8 cellular contexts compared by ENCODE assay signal in the genomic region with DNA sequence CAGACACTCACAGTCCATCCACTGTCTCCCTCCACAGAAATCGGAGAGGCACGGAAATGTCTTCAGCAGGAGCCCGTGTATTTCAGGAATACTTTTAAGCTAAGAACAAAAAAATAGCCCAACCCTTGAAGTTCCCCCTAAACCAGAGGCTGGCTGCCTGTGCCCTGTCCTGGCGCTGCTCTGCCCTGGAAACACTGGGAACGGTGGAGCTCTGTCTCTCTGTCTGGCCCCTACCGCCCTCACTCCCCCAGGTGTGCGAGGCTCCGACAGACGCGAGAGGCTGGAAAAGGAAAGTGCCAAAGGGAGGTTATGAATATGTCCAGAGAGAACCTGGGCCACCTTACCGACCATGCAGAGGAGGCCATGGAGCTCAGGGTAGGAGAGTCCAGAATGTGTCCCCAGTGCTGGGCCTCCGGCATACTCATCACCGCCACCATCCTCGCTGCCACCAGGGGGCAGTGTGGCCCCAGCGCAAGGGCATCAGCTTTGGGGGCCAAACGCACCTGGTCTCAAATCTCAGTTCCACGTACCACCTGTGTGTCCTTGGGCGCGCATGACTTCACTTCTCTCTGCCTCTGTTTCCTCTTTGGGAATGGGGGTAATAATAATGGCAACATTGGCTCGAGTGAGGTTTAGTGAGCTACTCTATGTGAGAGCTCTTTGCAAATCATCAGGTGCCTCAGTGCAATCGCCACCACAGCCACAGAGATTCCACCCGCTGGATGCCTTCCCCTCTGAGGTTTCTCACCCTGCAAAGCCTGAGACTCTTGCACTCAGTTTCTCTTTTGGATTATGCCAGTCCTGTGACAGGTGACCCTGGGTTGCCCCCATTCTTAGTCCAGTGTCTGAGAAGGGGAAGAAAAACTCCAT. TPM values are rescaled to one million over a fixed set of nuclear protein-coding genes. Genes with fewer than 3 reads are reported as not detected.
DNase-seq lines count a peak whose midpoint lies in the region; ATAC-seq and TF ChIP-seq lines count a peak whose summit lies in the region.

No MANE protein-coding gene starts in this region.

- TF ChIP-seq CTCF in MM.1S (IDR thresholded peaks at IDR 0.05; ENCODE audit: low read length) (peak; percentile 96), mucosa of descending colon (IDR thresholded peaks at IDR 0.05) (peak; percentile 95)

- no peak overlapping the region for H3K27ac ChIP-seq in MM.1S (ENCODE audit: low read length)
- H3K27ac ChIP-seq in effector memory CD4-positive, alpha-beta T cell (ENCODE audit: insufficient read depth, low read length, poor library complexity, severe bottlenecking) = no peak overlapping the region

- H3K36me3 ChIP-seq in MM.1S (replicated peaks; ENCODE audit: insufficient read depth, low read length) = no peaks in the 10 kb centered on the region
- no peaks in the 10 kb centered on the region for H3K36me3 ChIP-seq in effector memory CD4-positive, alpha-beta T cell (ENCODE audit: control insufficient read depth, insufficient read depth, low read length)
- no peaks in the 10 kb centered on the region for H3K36me3 ChIP-seq in mucosa of descending colon (ENCODE audit: low read depth)

- H3K4me1 Mint-ChIP-seq in activated CD4-positive, alpha-beta memory T cell treated with anti-CD3 and anti-CD28 coated beads, Interleukin-2, amount 10 ng/mL, durations not matched to agents 7 days and 5 days = peaks cover 45% of the 10 kb centered on the region

- H3K9me3 Mint-ChIP-seq in activated CD4-positive, alpha-beta memory T cell treated with anti-CD3 and anti-CD28 coated beads, Interleukin-2, amount 10 ng/mL, durations not matched to agents 7 days and 5 days = no peaks in the 10 kb centered on the region

- peaks cover 17% of the 10 kb centered on the region for H3K4me1 ChIP-seq in MM.1S (ENCODE audit: low read length)
- H3K4me1 ChIP-seq in effector memory CD4-positive, alpha-beta T cell (ENCODE audit: control insufficient read depth, insufficient read depth, low read length, poor library complexity, severe bottlenecking) = peaks cover 22% of the 10 kb centered on the region
- H3K4me1 ChIP-seq in mucosa of descending colon (ENCODE audit: low read depth) = peaks cover 14% of the 10 kb centered on the region

- H3K4me2 ChIP-seq in MM.1S (ENCODE audit: low read depth, low read length) = peak overlapping the region; percentile 15; the same call in 1 of the 2 replicates

- intact Hi-C loops in mucosa of descending colon (cut with DNase I, micrococcal nuclease) = loop anchor here (5.0 kb wide), 2 partner anchors 62 to 107 kb away; no protein-coding TSS in a partner anchor

- peak overlapping the region; percentile 14; the same call in 1 of the 2 replicates for H2AFZ ChIP-seq in MM.1S (ENCODE audit: low read length)

- no peak overlapping the region for H3K9ac ChIP-seq in MM.1S (ENCODE audit: low read length)

- no peaks in the 10 kb centered on the region for H3K9me2 ChIP-seq in MM.1S (replicated peaks; ENCODE audit: insufficient read depth, low read length)

- POLR2A ChIA-PET in activated CD4-positive, alpha-beta memory T cell treated with anti-CD3 and anti-CD28 coated beads, Interleukin-2, amount 10 ng/mL, durations not matched to agents 7 days and 5 days (lab: Charles Lee) = interaction anchor here (0.6 to 3.1 kb wide), 7 partner anchors 35 to 135 kb away, joined by 3 to 26 read pairs (median 4); a partner anchor contains a TSS

- H3K79me2 ChIP-seq in MM.1S (ENCODE audit: low read length) = no peaks in the 10 kb centered on the region

- no peak overlapping the region for H3K27ac Mint-ChIP-seq in activated CD4-positive, alpha-beta memory T cell treated with anti-CD3 and anti-CD28 coated beads, Interleukin-2, amount 10 ng/mL, durations not matched to agents 7 days and 5 days

- no peak overlapping the region for H3K4me3 Mint-ChIP-seq in activated CD4-positive, alpha-beta memory T cell treated with anti-CD3 and anti-CD28 coated beads, Interleukin-2, amount 10 ng/mL, durations not matched to agents 7 days and 5 days

- H3K36me3 Mint-ChIP-seq in activated CD4-positive, alpha-beta memory T cell treated with anti-CD3 and anti-CD28 coated beads, Interleukin-2, amount 10 ng/mL, durations not matched to agents 7 days and 5 days (ENCODE audit: low read depth) = no peaks in the 10 kb centered on the region

- DNase-seq in NCI-H748 (lab: John Stamatoyannopoulos, UW; ENCODE audit: unreplicated experiment) = peak; percentile 49
- DNase-seq in NCI-H748 treated with DMSO at 0.1 percent for 48 hours (lab: John Stamatoyannopoulos, UW) = no peak
- peak; percentile 51 for DNase-seq in MM.1S
- peak; percentile 80 for DNase-seq in activated CD4-positive, alpha-beta memory T cell treated with anti-CD3 and anti-CD28 coated beads, Interleukin-2, amount 10 ng/mL, durations not matched to agents 7 days and 5 days
- DNase-seq in effector memory CD4-positive, alpha-beta T cell = peak; percentile 50 to 59 (median 55)
- peak; percentile 72 to 87 (median 83) for DNase-seq in mucosa of descending colon
- peak; percentile 67 to 69 for DNase-seq in stimulated activated CD8-positive, alpha-beta memory T cell treated with anti-CD3 and anti-CD28 coated beads, Interleukin-7, amount 100 ng/mL, for 1 hour (ENCODE audit: low read depth in 2 of 2)

- no peaks in the 10 kb centered on the region for H3K27me3 ChIP-seq in MM.1S (replicated peaks; ENCODE audit: insufficient read depth, low read length)
- no peaks in the 10 kb centered on the region for H3K27me3 ChIP-seq in effector memory CD4-positive, alpha-beta T cell (replicated peaks; ENCODE audit: control insufficient read depth, insufficient read depth, low read length, poor library complexity, severe bottlenecking)

- CTCF ChIA-PET in activated CD4-positive, alpha-beta memory T cell treated with anti-CD3 and anti-CD28 coated beads, Interleukin-2, amount 10 ng/mL, durations not matched to agents 7 days and 5 days (lab: Charles Lee) = interaction anchor here (0.6 to 11.8 kb wide), 50 partner anchors 10 to 636 kb away, joined by 3 to 581 read pairs (median 5); a partner anchor contains a TSS

- peaks cover 5% of the 10 kb centered on the region for H3F3A ChIP-seq in MM.1S (ENCODE audit: insufficient read depth, low read length)

- H3K27me3 Mint-ChIP-seq in activated CD4-positive, alpha-beta memory T cell treated with anti-CD3 and anti-CD28 coated beads, Interleukin-2, amount 10 ng/mL, durations not matched to agents 7 days and 5 days = peaks cover 23% of the 10 kb centered on the region

- ATAC-seq in mucosa of descending colon (peak; percentile 74), HG03457 (IDR thresholded peaks at IDR 0.05; ENCODE audit: unreplicated experiment) (no peak)

- no peaks in the 10 kb centered on the region for H3K9me3 ChIP-seq in MM.1S (replicated peaks; ENCODE audit: insufficient read depth, low read length)
- H3K9me3 ChIP-seq in effector memory CD4-positive, alpha-beta T cell (ENCODE audit: control insufficient read depth, low read length) = no peaks in the 10 kb centered on the region
- H3K9me3 ChIP-seq in mucosa of descending colon = no peaks in the 10 kb centered on the region

- H3K4me3 ChIP-seq in MM.1S (ENCODE audit: low read length) (no peak overlapping the region), mucosa of descending colon (no peak overlapping the region)
- no peak overlapping the region for H3K4me3 ChIP-seq in effector memory CD4-positive, alpha-beta T cell (ENCODE audit: insufficient read depth, low read depth, low read length, poor library complexity, severe bottlenecking)

- H4K20me1 ChIP-seq in MM.1S (ENCODE audit: insufficient read depth, low read length) = no peaks in the 10 kb centered on the region

RNA-seq across cellular contexts. Expression of a gene that starts 10.4 kb away (rescaled TPM):
- total RNA-seq in activated CD4-positive, alpha-beta memory T cell treated with anti-CD3 and anti-CD28 coated beads, Interleukin-2, amount 10 ng/mL, durations not matched to agents 7 days and 5 days = under 1 TPM; 0.23 to 0.30 TPM
- total RNA-seq in mucosa of descending colon = 10 to 100 TPM; 65.6 to 93.0 (median 73.1) TPM

RNA-seq across cellular contexts. Expression of a gene that starts 43.8 kb away (rescaled TPM):
- not detected for total RNA-seq in activated CD4-positive, alpha-beta memory T cell treated with anti-CD3 and anti-CD28 coated beads, Interleukin-2, amount 10 ng/mL, durations not matched to agents 7 days and 5 days
- total RNA-seq in mucosa of descending colon = not detected

Comparison
In these comparisons a context has a peak if more than half of its experiments do, and no peak if none do; other contexts are left out.
1. RNA of a gene that starts 10.4 kb away (total RNA-seq): 65.6 to 93.0 TPM in mucosa of descending colon; 0.23 to 0.30 TPM in activated CD4-positive, alpha-beta memory T cell treated with anti-CD3 and anti-CD28 coated beads, Interleukin-2, amount 10 ng/mL, durations not matched to agents 7 days and 5 days; every median in the first group is over 10 times any median in the second.